13 cellular contexts compared by ENCODE assay signal in the genomic region with DNA sequence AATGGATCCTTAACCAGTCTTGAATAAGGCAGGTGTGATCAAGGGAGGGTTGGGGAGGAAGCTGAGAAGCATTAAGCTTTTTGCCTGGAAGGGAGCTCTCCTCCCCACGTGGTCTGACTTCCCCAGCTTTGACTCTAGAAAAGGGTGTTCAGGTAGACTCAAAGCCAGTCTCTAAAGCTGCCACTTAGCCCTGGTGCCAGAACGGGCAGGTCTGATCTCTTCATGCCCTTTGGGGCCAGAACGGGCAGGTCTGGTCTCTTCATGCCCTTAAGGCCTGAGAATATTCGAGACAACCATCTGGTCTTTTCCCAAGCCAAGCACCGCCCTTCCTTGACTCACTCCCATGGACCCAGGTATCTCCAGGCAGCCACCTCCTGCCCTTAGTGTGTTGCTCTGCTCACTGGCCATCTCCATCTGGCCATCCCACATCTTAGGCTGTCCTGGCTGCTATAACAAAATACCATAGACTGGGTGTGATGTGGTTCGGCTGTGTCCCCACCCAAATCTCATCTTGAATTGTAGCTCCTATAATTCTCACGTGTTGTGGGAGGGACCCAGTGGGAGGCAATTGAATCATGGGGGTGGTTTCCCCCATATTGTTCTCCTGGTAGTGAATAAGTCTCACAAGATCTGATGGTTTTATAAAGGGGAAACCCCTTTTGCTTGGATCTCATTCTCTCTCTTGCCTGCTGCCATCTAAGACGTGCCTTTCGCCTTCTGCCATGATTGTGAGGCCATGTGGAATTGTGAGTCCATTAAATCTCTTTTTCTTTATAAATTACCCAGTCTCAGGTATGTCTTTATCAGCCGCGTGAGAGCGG. TPM values are rescaled to one million over a fixed set of nuclear protein-coding genes. Genes with fewer than 3 reads are reported as not detected.
DNase-seq lines count a peak whose midpoint lies in the region; ATAC-seq, FAIRE-seq and TF ChIP-seq lines count a peak whose summit lies in the region.
"Had no signal": no experiment of that assay in that cellular context is flagged by ENCODE, and none has a peak within 500 bp of the region (broad histone marks: within the 10 kb centered on the region; RNA-seq: fewer than 3 reads in every experiment).

No MANE protein-coding gene starts in this region.

- CTCF ChIA-PET in CD8-positive, alpha-beta memory T cell (lab: Charles Lee): no interaction called here

- no peak overlapping the region for H3K27ac Mint-ChIP-seq in CD8-positive, alpha-beta memory T cell
- no peak overlapping the region for H3K27ac Mint-ChIP-seq in naive B cell

- peaks cover 39 to 69% of the 10 kb centered on the region in 2 donors for H3K27me3 Mint-ChIP-seq in CD8-positive, alpha-beta memory T cell
- peaks cover 54 to 76% (median 54%) of the 10 kb centered on the region in 3 donors for H3K27me3 Mint-ChIP-seq in naive B cell

- intact Hi-C loops in psoas muscle (cut with DNase I): no loop called here

- H3K4me1 ChIP-seq in CD8-positive, alpha-beta memory T cell (ENCODE audit: insufficient read depth, low read length): no peaks in the 10 kb centered on the region
- H3K4me1 ChIP-seq in psoas muscle: no peaks in the 10 kb centered on the region

- H3K36me3 Mint-ChIP-seq in CD8-positive, alpha-beta memory T cell: peaks cover 0 to 3% (median 1%) of the 10 kb centered on the region in 3 donors
- H3K36me3 Mint-ChIP-seq in naive B cell: peaks cover 0 to 7% of the 10 kb centered on the region in 2 donors

- no peak overlapping the region for H3K4me3 ChIP-seq in CD8-positive, alpha-beta memory T cell (ENCODE audit: low read length)
- H3K4me3 ChIP-seq in bronchial epithelial cell (ENCODE audit: low read depth, low read length) (no peak overlapping the region), psoas muscle (no peak overlapping the region)
- H3K4me3 ChIP-seq: cardiac muscle cell, SJCRH30 had no signal

- H3K27ac ChIP-seq in CD8-positive, alpha-beta memory T cell (ENCODE audit: low read depth, low read length): no peak overlapping the region
- no peak overlapping the region for H3K27ac ChIP-seq in psoas muscle
- H3K27ac ChIP-seq: cardiac muscle cell, neutrophil, SJCRH30, WERI-Rb-1 had no signal

- peaks cover 7 to 12% (median 7%) of the 10 kb centered on the region in 3 donors for H3K4me1 Mint-ChIP-seq in CD8-positive, alpha-beta memory T cell
- H3K4me1 Mint-ChIP-seq in naive B cell: peaks cover 8 to 17% (median 9%) of the 10 kb centered on the region in 3 donors

- H3K36me3 ChIP-seq in CD8-positive, alpha-beta memory T cell (ENCODE audit: insufficient read depth, low read length): no peaks in the 10 kb centered on the region
- H3K36me3 ChIP-seq in bronchial epithelial cell (ENCODE audit: control insufficient read depth, insufficient read depth, low read length) (no peaks in the 10 kb centered on the region), psoas muscle (ENCODE audit: insufficient read depth in 1 of 2, low read depth in 1 of 2) (no peaks in the 10 kb centered on the region)
- H3K36me3 ChIP-seq: cardiac muscle cell, neutrophil, SJCRH30, WERI-Rb-1 had no signal

- peaks cover 0 to 7% (median 2%) of the 10 kb centered on the region in 5 donors for H3K9me3 Mint-ChIP-seq in CD8-positive, alpha-beta memory T cell
- peaks cover 0 to 6% (median under 1%) of the 10 kb centered on the region in 7 donors for H3K9me3 Mint-ChIP-seq in naive B cell

- peaks cover 15% of the 10 kb centered on the region for H3K27me3 ChIP-seq in CD8-positive, alpha-beta memory T cell (ENCODE audit: insufficient read depth, low read length, poor library complexity, severe bottlenecking)
- peaks cover 24% of the 10 kb centered on the region for H3K27me3 ChIP-seq in bronchial epithelial cell (ENCODE audit: control insufficient read depth, insufficient read depth, low read length)
- H3K27me3 ChIP-seq in psoas muscle (ENCODE audit: insufficient read depth in 3 of 3, low read length in 2 of 3): peaks cover 2 to 54% (median 14%) of the 10 kb centered on the region in 3 donors
- H3K27me3 ChIP-seq: SJCRH30 had no signal

- no peak for ATAC-seq in naive B cell (ENCODE audit: low read depth in 2 of 2)
- ATAC-seq in HG02623 (IDR thresholded peaks at IDR 0.05; ENCODE audit: unreplicated experiment): no peak
- no peak for ATAC-seq in psoas muscle
- no peak for ATAC-seq in HG03439 (IDR thresholded peaks at IDR 0.05; ENCODE audit: unreplicated experiment)
- ATAC-seq: left ventricle myocardium superior had no signal

- H3K9me3 ChIP-seq in CD8-positive, alpha-beta memory T cell (ENCODE audit: low read length): no peaks in the 10 kb centered on the region
- H3K9me3 ChIP-seq in psoas muscle: no peaks in the 10 kb centered on the region
- H3K9me3 ChIP-seq: neutrophil, SJCRH30 had no signal

- TF ChIP-seq CTCF in bronchial epithelial cell (IDR thresholded peaks at IDR 0.05; ENCODE audit: insufficient read depth, low read length, severe bottlenecking) (no peak), psoas muscle (IDR thresholded peaks at IDR 0.05) (no peak)

- POLR2A ChIA-PET in CD8-positive, alpha-beta memory T cell (lab: Charles Lee): no interaction called here

- FAIRE-seq in bronchial epithelial cell (lab: Jason Lieb, UNC): peak; percentile 28

- no peak for DNase-seq in CD8-positive, alpha-beta memory T cell
- DNase-seq in HT-29 (ENCODE audit: low spot score) (peak; percentile 13), bronchial epithelial cell (ENCODE audit: low read depth) (no peak), naive B cell (no peak), psoas muscle (no peak)
- DNase-seq: left ventricle myocardium superior, NCI-H2107, SJCRH30, WERI-Rb-1 had no signal

- 70 to 80% (median 71%) methylated on average over 12 of the region's 12 CpGs for WGBS in psoas muscle, 3 donors

- H3K4me3 Mint-ChIP-seq in CD8-positive, alpha-beta memory T cell: peak overlapping the region; percentile 50 to 79 (median 63)
- H3K4me3 Mint-ChIP-seq in naive B cell: peak overlapping the region; percentile 52 to 91 (median 76)

RNA-seq across cellular contexts. Expression of gene SNORC, which starts 59.4 kb away (rescaled TPM):
- total RNA-seq in CD8-positive, alpha-beta memory T cell: 1 to 10 TPM; 1.5 to 2.5 TPM
- polyA plus RNA-seq in CD8-positive, alpha-beta memory T cell: not detected
- total RNA-seq in HT-29 (2014; rRNA removed; shearing (Covaris generic)): 2.6 and 4.9 TPM in 2 replicates
- total RNA-seq in bronchial epithelial cell: 0.53 and 1.0 TPM in 2 replicates
- under 1 TPM in 1 of 6 donors, not detected in 5; 0.12 TPM for polyA plus RNA-seq in naive B cell (ENCODE audit: low read depth in 6 of 6)
- 1 to 10 TPM in 1 of 4 donors, under 1 TPM in 3; 0.56 to 2.1 (median 0.60) TPM for total RNA-seq in psoas muscle
- 1 to 10 TPM in 1 of 3 donors, under 1 TPM in 2; 0.06 to 1.1 (median 0.64) TPM for polyA plus RNA-seq in psoas muscle
